In genomic region chr1:109823543-109824348, GRCh38 we compare ENCODE assay signal across 8 cellular contexts.
DNase-seq lines count a peak whose midpoint lies in the region; ATAC-seq and TF ChIP-seq lines count a peak whose summit lies in the region.

No MANE protein-coding gene starts in this region.

- H3K9me3 ChIP-seq in lung (ENCODE audit: control insufficient read depth in 2 of 2, insufficient read depth in 1 of 2, low read length in 1 of 2) = no peaks in the 10 kb centered on the region
- H3K9me3 ChIP-seq in vagina = no peaks in the 10 kb centered on the region

- no peaks in the 10 kb centered on the region for H3K9me3 Mint-ChIP-seq in natural killer cell treated with Interleukin-12 subunit alpha and Interleukin-12 subunit beta and Interleukin-15 and Interleukin-18, amount 100 ng/mL, for 72 hours
- no peaks in the 10 kb centered on the region for H3K9me3 Mint-ChIP-seq in natural killer cell
- H3K9me3 Mint-ChIP-seq in central memory CD8-positive, alpha-beta T cell = no peaks in the 10 kb centered on the region

- no peak for DNase-seq in natural killer cell treated with Interleukin-12 subunit alpha and Interleukin-12 subunit beta and Interleukin-15 and Interleukin-18, amount 100 ng/mL, for 72 hours (ENCODE audit: low spot score)
- DNase-seq in natural killer cell (no peak), lung (ENCODE audit: low spot score) (peak; percentile 45), vagina (ENCODE audit: extremely low spot score in 2 of 2) (peak; percentile 88 to 95)
- DNase-seq in central memory CD8-positive, alpha-beta T cell (ENCODE audit: low spot score in 2 of 2) = no peak
- no peak for DNase-seq in stimulated activated naive CD4-positive, alpha-beta T cell (lab: John Stamatoyannopoulos, UW)

- TF ChIP-seq POLR2A in vagina (IDR thresholded peaks at IDR 0.05) = no peak

- 75 to 88% methylated on average over 16 of the region's 16 CpGs for WGBS in lung, 2 donors

- peaks cover 20 to 49% of the 10 kb centered on the region in 2 donors for H3K4me1 Mint-ChIP-seq in natural killer cell treated with Interleukin-12 subunit alpha and Interleukin-12 subunit beta and Interleukin-15 and Interleukin-18, amount 100 ng/mL, for 72 hours (ENCODE audit: low read depth in 2 of 2)
- H3K4me1 Mint-ChIP-seq in natural killer cell = peaks cover 8 to 17% of the 10 kb centered on the region in 2 donors
- H3K4me1 Mint-ChIP-seq in central memory CD8-positive, alpha-beta T cell = peaks cover 32% of the 10 kb centered on the region

- intact Hi-C loops in natural killer cell (cut with micrococcal nuclease) = no loop called here
- intact Hi-C loops in vagina (cut with DNase I) = loop anchor here (5.0 kb wide), 1 partner anchor 89 kb away; the partner anchor contains the start of gene CSF1

- peak overlapping the region in 1 of 2 donors; percentile 30 for H3K27ac ChIP-seq in lung (ENCODE audit: low read depth in 1 of 2, low read length in 1 of 2)
- peak overlapping the region; percentile 76 for H3K27ac ChIP-seq in vagina

- no peaks in the 10 kb centered on the region for H3K27me3 ChIP-seq in lung (ENCODE audit: control insufficient read depth, insufficient read depth)
- H3K27me3 ChIP-seq in vagina = no peaks in the 10 kb centered on the region

- H3K4me1 ChIP-seq in lung (ENCODE audit: control insufficient read depth in 2 of 2, insufficient read depth in 2 of 2, low read length in 2 of 2) (peaks cover 0 to 39% of the 10 kb centered on the region in 2 donors), vagina (peaks cover 60% of the 10 kb centered on the region)

- peak overlapping the region; percentile 3 to 86 for H3K27ac Mint-ChIP-seq in natural killer cell treated with Interleukin-12 subunit alpha and Interleukin-12 subunit beta and Interleukin-15 and Interleukin-18, amount 100 ng/mL, for 72 hours
- H3K27ac Mint-ChIP-seq in natural killer cell = no peak overlapping the region
- H3K27ac Mint-ChIP-seq in central memory CD8-positive, alpha-beta T cell (ENCODE audit: low read depth) = peak overlapping the region; percentile 38

- H3K27me3 Mint-ChIP-seq in natural killer cell treated with Interleukin-12 subunit alpha and Interleukin-12 subunit beta and Interleukin-15 and Interleukin-18, amount 100 ng/mL, for 72 hours = peaks cover 0 to 10% of the 10 kb centered on the region in 2 donors
- peaks cover 7 to 15% of the 10 kb centered on the region in 2 donors for H3K27me3 Mint-ChIP-seq in natural killer cell (ENCODE audit: low read depth in 2 of 2)
- H3K27me3 Mint-ChIP-seq in central memory CD8-positive, alpha-beta T cell = no peaks in the 10 kb centered on the region

- no peaks in the 10 kb centered on the region for H3K36me3 Mint-ChIP-seq in natural killer cell treated with Interleukin-12 subunit alpha and Interleukin-12 subunit beta and Interleukin-15 and Interleukin-18, amount 100 ng/mL, for 72 hours
- no peaks in the 10 kb centered on the region for H3K36me3 Mint-ChIP-seq in natural killer cell
- H3K36me3 Mint-ChIP-seq in central memory CD8-positive, alpha-beta T cell (ENCODE audit: insufficient read depth) = peaks cover 1% of the 10 kb centered on the region

- peak in 1 of 2 donors; percentile 19 for ATAC-seq in natural killer cell treated with Interleukin-12 subunit alpha and Interleukin-12 subunit beta and Interleukin-15 and Interleukin-18, amount 100 ng/mL, for 72 hours
- no peak for ATAC-seq in natural killer cell
- no peak for ATAC-seq in central memory CD8-positive, alpha-beta T cell (replicated peaks; ENCODE audit: extremely low read depth, poor library complexity, severe bottlenecking)
- ATAC-seq in lung (ENCODE audit: insufficient read depth, low FRiP score) = peak; percentile 44
- no peak for ATAC-seq in HG02884 (IDR thresholded peaks at IDR 0.05; ENCODE audit: unreplicated experiment)
- no peak for ATAC-seq in GM18870 (IDR thresholded peaks at IDR 0.05; ENCODE audit: unreplicated experiment)

- peak overlapping the region; percentile 82 for H3K4me3 Mint-ChIP-seq in natural killer cell treated with Interleukin-12 subunit alpha and Interleukin-12 subunit beta and Interleukin-15 and Interleukin-18, amount 100 ng/mL, for 72 hours
- no peak overlapping the region for H3K4me3 Mint-ChIP-seq in natural killer cell
- H3K4me3 Mint-ChIP-seq in central memory CD8-positive, alpha-beta T cell = no peak overlapping the region

- no peaks in the 10 kb centered on the region for H3K36me3 ChIP-seq in lung (ENCODE audit: control insufficient read depth in 2 of 2, insufficient read depth in 2 of 2, low read length in 2 of 2)
- no peaks in the 10 kb centered on the region for H3K36me3 ChIP-seq in vagina

- H3K4me3 ChIP-seq in lung = no peak overlapping the region
- no peak overlapping the region for H3K4me3 ChIP-seq in vagina

- TF ChIP-seq CTCF in natural killer cell (IDR thresholded peaks at IDR 0.05) = no peak
- TF ChIP-seq CTCF in lung (IDR thresholded peaks at IDR 0.05; ENCODE audit: control extremely low read depth, extremely low read depth) = no peak
- TF ChIP-seq CTCF in vagina (IDR thresholded peaks at IDR 0.05) = no peak

Comparison
In these comparisons a context has a peak if more than half of its experiments do, and no peak if none do; other contexts are left out.
1. H3K27ac Mint-ChIP-seq: peak in natural killer cell treated with Interleukin-12 subunit alpha and Interleukin-12 subunit beta and Interleukin-15 and Interleukin-18, amount 100 ng/mL, for 72 hours (2 of 2) and central memory CD8-positive, alpha-beta T cell (single experiment); none in natural killer cell (0 of 2).
2. DNase-seq: peak in lung (single experiment) and vagina (2 of 2); none in natural killer cell treated with Interleukin-12 subunit alpha and Interleukin-12 subunit beta and Interleukin-15 and Interleukin-18, amount 100 ng/mL, for 72 hours (single experiment), natural killer cell (single experiment), central memory CD8-positive, alpha-beta T cell (0 of 2) and stimulated activated naive CD4-positive, alpha-beta T cell (0 of 6).